In genomic region chr19:17304386-17305047, GRCh38 we compare ENCODE assay signal across 8 cellular contexts. TPM values are rescaled to one million over a fixed set of nuclear protein-coding genes. Genes with fewer than 3 reads are reported as not detected.
A peak's percentile ranks its signal among the peaks of the same experiment; 100 is the strongest.
DNase-seq lines count a peak whose midpoint lies in the region; ATAC-seq, FAIRE-seq and TF ChIP-seq lines count a peak whose summit lies in the region.

No MANE protein-coding gene starts in this region.

- CTCF ChIA-PET in HEK293 (lab: Yijun Ruan, JAX), result interaction anchor here (0.5 to 1.7 kb wide), 15 partner anchors 10 to 525 kb away, joined by 3 to 9 read pairs (median 4); partner anchors contain the start of gene ANO8

- H3K9me3 Mint-ChIP-seq in naive thymus-derived CD8-positive, alpha-beta T cell, result no peaks in the 10 kb centered on the region

- ATAC-seq in naive thymus-derived CD8-positive, alpha-beta T cell, result no peak
- ATAC-seq in HG03432 (IDR thresholded peaks at IDR 0.05; ENCODE audit: unreplicated experiment), result no peak

- POLR2A ChIA-PET in HEK293 (lab: Yijun Ruan, JAX), result interaction anchor here (0.5 to 2.8 kb wide), 10 partner anchors 8 to 1013 kb away, joined by 3 to 28 read pairs (median 4); partner anchors contain the start of genes BABAM1 and USE1
- POLR2A ChIA-PET in naive thymus-derived CD8-positive, alpha-beta T cell (lab: Charles Lee), result interaction anchor here (0.8 to 2.8 kb wide), 15 partner anchors 12 to 179 kb away, joined by 3 to 16 read pairs (median 4); partner anchors contain the start of genes ANO8, BABAM1 and USE1

- in situ Hi-C loops in ACHN (cut with HindIII; ENCODE audit: low pct_ligation_motif_present, low pct_unique_long_range_greater_than_20kb, low sequenced_read_pairs), result no loop called here

- no peaks in the 10 kb centered on the region for H3K27me3 ChIP-seq in bronchial epithelial cell (ENCODE audit: control insufficient read depth, insufficient read depth, low read length)

- peaks cover 23 to 63% (median 49%) of the 10 kb centered on the region in 4 donors for H3K4me1 Mint-ChIP-seq in naive thymus-derived CD8-positive, alpha-beta T cell

- H3K4me3 Mint-ChIP-seq in naive thymus-derived CD8-positive, alpha-beta T cell, result peak overlapping the region; percentile 64 to 94 (median 90)

- FAIRE-seq in bronchial epithelial cell (lab: Jason Lieb, UNC) (no peak), GM19239 (lab: Jason Lieb, UNC) (no peak)

- H3K27ac Mint-ChIP-seq in naive thymus-derived CD8-positive, alpha-beta T cell, result peak overlapping the region in 9 of 10 donors; percentile 41 to 96 (median 90)

- TF ChIP-seq CTCF in HEK293 (tag by site-specific recombination; IDR thresholded peaks at IDR 0.05) (no peak), bronchial epithelial cell (IDR thresholded peaks at IDR 0.05; ENCODE audit: insufficient read depth, low read length, severe bottlenecking) (no peak)

- H3K27ac ChIP-seq in HEK293 (ENCODE audit: extremely low read depth, low read depth, low read length), result no peak overlapping the region

- H3K4me1 ChIP-seq in HEK293 (ENCODE audit: control insufficient read depth, insufficient read depth, low read length), result peaks cover 3% of the 10 kb centered on the region

- H3K4me3 ChIP-seq in HEK293 (ENCODE audit: low read depth, low read length), result no peak overlapping the region
- H3K4me3 ChIP-seq in bronchial epithelial cell (ENCODE audit: low read depth, low read length), result no peak overlapping the region

- H3K36me3 Mint-ChIP-seq in naive thymus-derived CD8-positive, alpha-beta T cell, result peaks cover 0 to 4% (median 0%) of the 10 kb centered on the region in 3 donors

- peaks cover 0 to 18% of the 10 kb centered on the region in 2 experiments; a peak in 1 of 3 replicates for H3K36me3 ChIP-seq in HEK293 (ENCODE audit: control insufficient read depth in 2 of 2, insufficient read depth in 1 of 2, low read length in 2 of 2)
- H3K36me3 ChIP-seq in bronchial epithelial cell (ENCODE audit: control insufficient read depth, insufficient read depth, low read length), result no peaks in the 10 kb centered on the region

- DNase-seq in ACHN (peak; percentile 22), bronchial epithelial cell (ENCODE audit: low read depth) (peak; percentile 86), GM19239 (ENCODE audit: insufficient read length, low spot score) (no peak), NCI-H2196 (lab: John Stamatoyannopoulos, UW; ENCODE audit: unreplicated experiment) (no peak), NCI-H1048 (lab: John Stamatoyannopoulos, UW) (no peak)
- DNase-seq in naive thymus-derived CD8-positive, alpha-beta T cell, result no peak

- H3K27me3 Mint-ChIP-seq in naive thymus-derived CD8-positive, alpha-beta T cell, result no peaks in the 10 kb centered on the region

- no peaks in the 10 kb centered on the region for H3K9me3 ChIP-seq in HEK293 (ENCODE audit: control insufficient read depth, insufficient read depth, low read depth, low read length)

TF ChIP-seq in HEK293, 187 proteins besides CTCF, POLR2A, EP300 and RAD21:
- TF ChIP-seq ZNF248 (tag by site-specific recombination; IDR thresholded peaks at IDR 0.05), result no peak
- TF ChIP-seq ZNF837 (tag by site-specific recombination; IDR thresholded peaks at IDR 0.05), result no peak
- TF ChIP-seq ZNF785 (tag by site-specific recombination; IDR thresholded peaks at IDR 0.05), result no peak
- 0 out of 2 replicates have a peak, but pooled peaks have one; percentile 6 for TF ChIP-seq WT1 (tag by site-specific recombination; IDR thresholded peaks at IDR 0.05)
- peak; percentile 68 for TF ChIP-seq SCRT2 (tag by site-specific recombination; IDR thresholded peaks at IDR 0.05)
- no peak for TF ChIP-seq INSM2 (tag by site-specific recombination; IDR thresholded peaks at IDR 0.05)
- TF ChIP-seq SCRT1 (tag by site-specific recombination; IDR thresholded peaks at IDR 0.05; ENCODE audit: borderline replicate concordance), result 0 out of 2 replicates have a peak, but pooled peaks have one; percentile 19
- peak; percentile 85 for TF ChIP-seq ZNF121 (tag by site-specific recombination; IDR thresholded peaks at IDR 0.05)
TF ChIP-seq in HEK293: peak in this region for 4.

RNA-seq across cellular contexts. Expression of gene MRPL34, which starts 1.2 kb away (rescaled TPM):
- 23.7 and 24.3 TPM in 2 replicates for total RNA-seq in bronchial epithelial cell
- total RNA-seq in naive thymus-derived CD8-positive, alpha-beta T cell, result 10 to 100 TPM; 69.3 to 71.1 TPM
- 100 to 1,000 TPM; 216 to 221 (median 221) TPM for polyA plus RNA-seq in naive thymus-derived CD8-positive, alpha-beta T cell

RNA-seq across cellular contexts. Expression of gene ABHD8, which starts 1.3 kb away (rescaled TPM):
- total RNA-seq in bronchial epithelial cell, result 6.1 and 9.9 TPM in 2 replicates
- 10 to 100 TPM; 10.4 TPM for total RNA-seq in naive thymus-derived CD8-positive, alpha-beta T cell
- 1 to 10 TPM; 6.4 to 9.2 (median 9.0) TPM for polyA plus RNA-seq in naive thymus-derived CD8-positive, alpha-beta T cell

RNA-seq across cellular contexts. Expression of gene DDA1, which starts 4.8 kb away (rescaled TPM):
- total RNA-seq in bronchial epithelial cell, result 9.0 and 21.1 TPM in 2 replicates
- total RNA-seq in naive thymus-derived CD8-positive, alpha-beta T cell, result 10 to 100 TPM; 31.2 to 32.2 TPM
- 10 to 100 TPM; 23.7 to 32.6 (median 23.9) TPM for polyA plus RNA-seq in naive thymus-derived CD8-positive, alpha-beta T cell

RNA-seq across cellular contexts. Expression of gene ANKLE1, which starts 22.8 kb away (rescaled TPM):
- total RNA-seq in bronchial epithelial cell, result 0.38 and 0.53 TPM in 2 replicates
- total RNA-seq in naive thymus-derived CD8-positive, alpha-beta T cell, result 1 to 10 TPM; 2.1 to 3.4 TPM
- 1 to 10 TPM in 2 of 3 donors, under 1 TPM in 1; 0.05 to 1.4 (median 1.0) TPM for polyA plus RNA-seq in naive thymus-derived CD8-positive, alpha-beta T cell

RNA-seq across cellular contexts. Expression of gene ANO8, which starts 30.1 kb away (rescaled TPM):
- 2.6 and 4.0 TPM in 2 replicates for total RNA-seq in bronchial epithelial cell
- 10 to 100 TPM; 15.7 to 18.4 TPM for total RNA-seq in naive thymus-derived CD8-positive, alpha-beta T cell
- polyA plus RNA-seq in naive thymus-derived CD8-positive, alpha-beta T cell, result under 1 TPM; 0.08 to 0.29 (median 0.20) TPM

Comparison
In these comparisons a context has a peak if more than half of its experiments do, and no peak if none do; other contexts are left out.
1. DNase-seq: peak in ACHN (single experiment) and bronchial epithelial cell (single experiment); none in naive thymus-derived CD8-positive, alpha-beta T cell (0 of 10), GM19239 (single experiment), NCI-H2196 (single experiment) and NCI-H1048 (single experiment).